Comparison of ENCODE assay signal across 22 cellular contexts in genomic region chr3:18652781-18653180, GRCh38.
"Had no signal": no experiment of that assay in that cellular context is flagged by ENCODE, and none has a peak within 500 bp of the region (broad histone marks: within the 10 kb centered on the region; RNA-seq: fewer than 3 reads in every experiment).

No MANE protein-coding gene starts in this region.

- H3K27ac Mint-ChIP-seq: activated naive CD8-positive, alpha-beta T cell treated with anti-CD3 and anti-CD28 coated beads, Interleukin-2, amount 50 U/mL, for 24 hours; brain; dendritic cell treated with granulocyte-macrophage colony-stimulating factor and Interleukin-4, amounts not matched to agents 40 ng/mL and 50 ng/mL, for 4 days; immature natural killer cell; mesothelial cell of epicardium had no signal

- H3K4me1 Mint-ChIP-seq: brain had no signal

- H3K9me3 ChIP-seq: left lung, prostate gland, right atrium auricular region, SK-N-SH, tibial artery had no signal

- H3K36me3 ChIP-seq: left lung, prostate gland, right atrium auricular region, tibial artery had no signal

- ATAC-seq: activated naive CD8-positive, alpha-beta T cell treated with anti-CD3 and anti-CD28 coated beads, Interleukin-2, amount 50 U/mL, for 24 hours; left lung; naive thymus-derived CD8-positive, alpha-beta T cell; stimulated activated naive CD8-positive, alpha-beta T cell treated with anti-CD3 and anti-CD28 coated beads, Interleukin-15, Interleukin-2, amounts not matched to agents 100 U/mL and 50 U/mL, for 24 hours had no signal

- H3K4me3 Mint-ChIP-seq: activated naive CD8-positive, alpha-beta T cell treated with anti-CD3 and anti-CD28 coated beads, Interleukin-2, amount 50 U/mL, for 24 hours; brain; dendritic cell treated with granulocyte-macrophage colony-stimulating factor and Interleukin-4, amounts not matched to agents 40 ng/mL and 50 ng/mL, for 4 days; immature natural killer cell; mesothelial cell of epicardium; naive thymus-derived CD8-positive, alpha-beta T cell had no signal

- H3K27ac ChIP-seq: hepatocyte, left lung, prostate gland, right atrium auricular region, tibial artery had no signal

- H3K27me3 ChIP-seq: hepatocyte, left lung, right atrium auricular region, tibial artery had no signal

- H3K27me3 Mint-ChIP-seq: activated naive CD8-positive, alpha-beta T cell treated with anti-CD3 and anti-CD28 coated beads, Interleukin-2, amount 50 U/mL, for 24 hours; brain; dendritic cell treated with granulocyte-macrophage colony-stimulating factor and Interleukin-4, amounts not matched to agents 40 ng/mL and 50 ng/mL, for 4 days; naive thymus-derived CD8-positive, alpha-beta T cell had no signal

- H3K4me3 ChIP-seq: hepatocyte, left lung, lung, prostate gland, right atrium auricular region, tibial artery had no signal

- H3K36me3 Mint-ChIP-seq: brain, mesothelial cell of epicardium had no signal

- DNase-seq: activated CD8-positive, alpha-beta memory T cell treated with anti-CD3 and anti-CD28 coated beads, Interleukin-2, amount 50 U/mL, for 4 hours; activated naive CD4-positive, alpha-beta T cell treated with Interleukin-2 at 50 U/mL for 16 hours; activated naive CD8-positive, alpha-beta T cell treated with anti-CD3 and anti-CD28 coated beads, Interleukin-2, amount 50 U/mL, for 24 hours; anterior cingulate cortex; caudate nucleus; effector CD4-positive, alpha-beta T cell; foreskin melanocyte; immature natural killer cell; left lung; naive thymus-derived CD8-positive, alpha-beta T cell; SIG-M5; SK-N-SH; stimulated activated CD4-positive, alpha-beta T cell treated with anti-CD3 and anti-CD28 coated beads, Interleukin-4, amount 100 ng/mL, for 24 hours; stimulated activated naive CD8-positive, alpha-beta T cell treated with anti-CD3 and anti-CD28 coated beads, Interleukin-15, Interleukin-2, amounts not matched to agents 100 U/mL and 50 U/mL, for 24 hours; tibial artery had no signal

- H3K4me1 ChIP-seq: left lung, prostate gland, right atrium auricular region, tibial artery had no signal

- H3K9me3 Mint-ChIP-seq: activated naive CD8-positive, alpha-beta T cell treated with anti-CD3 and anti-CD28 coated beads, Interleukin-2, amount 50 U/mL, for 24 hours; brain; dendritic cell treated with granulocyte-macrophage colony-stimulating factor and Interleukin-4, amounts not matched to agents 40 ng/mL and 50 ng/mL, for 4 days; immature natural killer cell; mesothelial cell of epicardium; naive thymus-derived CD8-positive, alpha-beta T cell had no signal
